ENCODE assay signal across 7 cellular contexts in genomic region chr4:35872273-35872672, GRCh38.
"Had no signal": no experiment of that assay in that cellular context is flagged by ENCODE, and none has a peak within 500 bp of the region (broad histone marks: within the 10 kb centered on the region; RNA-seq: fewer than 3 reads in every experiment).

No MANE protein-coding gene starts in this region.

- H3K4me3 Mint-ChIP-seq: H9 had no signal

- H2AFZ ChIP-seq: GM23248 had no signal

- ATAC-seq: K562 had no signal

- H3K4me3 ChIP-seq: GM23248, K562 had no signal

- H3K27ac ChIP-seq: GM23248, HL-60 had no signal

- H3K9ac ChIP-seq: GM23248 had no signal

- H3K27ac Mint-ChIP-seq: H9 had no signal

- DNase-seq: GM23248, H9, HCEC 1CT, IMR-90, KG1 had no signal
